ENCODE assay signal across 10 cellular contexts in genomic region chr22:38284042-38284402, GRCh38. TPM values are rescaled to one million over a fixed set of nuclear protein-coding genes. Genes with fewer than 3 reads are reported as not detected.
DNase-seq lines count a peak whose midpoint lies in the region; ATAC-seq and TF ChIP-seq lines count a peak whose summit lies in the region.
"Had no signal": no experiment of that assay in that cellular context is flagged by ENCODE, and none has a peak within 500 bp of the region (broad histone marks: within the 10 kb centered on the region; RNA-seq: fewer than 3 reads in every experiment).

No MANE protein-coding gene starts in this region.

- DNase-seq in GM04503 (ENCODE audit: low read depth) = peak; percentile 97
- DNase-seq in cardiac fibroblast (ENCODE audit: low read depth in 2 of 2) = peak; percentile 90 to 91
- DNase-seq in islet precursor cell = peak; percentile 91
- no peak for DNase-seq in DMS114 treated with DMSO at 0.1 percent for 48 hours (lab: John Stamatoyannopoulos, UW; ENCODE audit: unreplicated experiment)
- no peak for DNase-seq in germinal center (ENCODE audit: low spot score)
- no peak for DNase-seq in stimulated activated naive CD8-positive, alpha-beta T cell treated with anti-CD3 and anti-CD28 coated beads, Interleukin-15, Interleukin-2, amounts not matched to agents 100 U/mL and 50 U/mL, for 24 hours
- DNase-seq: activated CD4-positive, alpha-beta T cell treated with anti-CD3 and anti-CD28 coated beads, Interleukin-2, amount 50 U/mL, for 1 hour; stimulated activated CD4-positive, alpha-beta T cell treated with anti-CD3 and anti-CD28 coated beads, Interleukin-2, amount 100 ng/mL, for 48 hours had no signal

- H3K9me3 ChIP-seq in skeletal muscle tissue (ENCODE audit: control insufficient read depth in 3 of 3, low read length in 3 of 3) = no peaks in the 10 kb centered on the region

- no peak for TF ChIP-seq CTCF in cardiac fibroblast (IDR thresholded peaks at IDR 0.05; ENCODE audit: low read depth, low read length)

- ATAC-seq in HG02973 (IDR thresholded peaks at IDR 0.05; ENCODE audit: unreplicated experiment) = no peak
- ATAC-seq in stimulated activated naive CD8-positive, alpha-beta T cell treated with anti-CD3 and anti-CD28 coated beads, Interleukin-15, Interleukin-2, amounts not matched to agents 100 U/mL and 50 U/mL, for 24 hours = no peak

- no peaks in the 10 kb centered on the region for H3K27me3 ChIP-seq in skeletal muscle tissue (ENCODE audit: control insufficient read depth in 3 of 3, insufficient read depth in 3 of 3, low read length in 3 of 3)

- peaks cover 0 to 5% (median 3%) of the 10 kb centered on the region in 3 donors for H3K36me3 ChIP-seq in skeletal muscle tissue (ENCODE audit: control insufficient read depth in 3 of 3, insufficient read depth in 3 of 3, low read length in 3 of 3)

- peak overlapping the region in 2 of 3 donors; percentile 2 to 50 for H3K9ac ChIP-seq in skeletal muscle tissue (ENCODE audit: low read depth in 1 of 3, low read length in 3 of 3)

- no peak overlapping the region for H3K4me3 ChIP-seq in cardiac fibroblast (replicated peaks in 1 of 2; ENCODE audit: low read depth in 2 of 2, low read length in 2 of 2)
- no peak overlapping the region for H3K4me3 ChIP-seq in skeletal muscle tissue (ENCODE audit: low read length in 3 of 3)

- H3K4me1 ChIP-seq in skeletal muscle tissue (ENCODE audit: control insufficient read depth in 3 of 3, insufficient read depth in 3 of 3, low read length in 3 of 3) = peaks cover 5 to 14% (median 5%) of the 10 kb centered on the region in 3 donors

- H3K27ac ChIP-seq in skeletal muscle tissue (ENCODE audit: low read depth, low read length) = peak overlapping the region; percentile 54

RNA-seq across cellular contexts. Expression of gene TMEM184B, which starts 11.2 kb away (rescaled TPM):
- total RNA-seq in skeletal muscle tissue = 11.0 TPM

RNA-seq across cellular contexts. Expression of gene CSNK1E, which starts 33.2 kb away (rescaled TPM):
- 71.0 TPM for total RNA-seq in skeletal muscle tissue

Comparison
In these comparisons a context has a peak if more than half of its experiments do, and no peak if none do; other contexts are left out.
1. DNase-seq: peak in GM04503 (single experiment), cardiac fibroblast (2 of 2) and islet precursor cell (single experiment); none in DMS114 treated with DMSO at 0.1 percent for 48 hours (single experiment), germinal center (single experiment) and stimulated activated naive CD8-positive, alpha-beta T cell treated with anti-CD3 and anti-CD28 coated beads, Interleukin-15, Interleukin-2, amounts not matched to agents 100 U/mL and 50 U/mL, for 24 hours (single experiment).